ENCODE assay signal across 18 cellular contexts in genomic region chr2:200477667-200478121, GRCh38. TPM values are rescaled to one million over a fixed set of nuclear protein-coding genes. Genes with fewer than 3 reads are reported as not detected.
DNase-seq lines count a peak whose midpoint lies in the region; ATAC-seq, FAIRE-seq and TF ChIP-seq lines count a peak whose summit lies in the region.
"Had no signal": no experiment of that assay in that cellular context is flagged by ENCODE, and none has a peak within 500 bp of the region (broad histone marks: within the 10 kb centered on the region; RNA-seq: fewer than 3 reads in every experiment).

No MANE protein-coding gene starts in this region.

- WGBS in K562 (ENCODE audit: insufficient coverage, low coverage, missing lambda C conversion rate): 68% methylated on average over 14 of the region's 21 CpGs

- H3K9me3 Mint-ChIP-seq in T-helper 2 cell treated with Interferon-gamma antibody and Interleukin-4, amounts not matched to agents 5 μg/mL and 100 μg/mL, for 36 hours: no peaks in the 10 kb centered on the region
- H3K9me3 Mint-ChIP-seq: activated naive CD8-positive, alpha-beta T cell treated with anti-CD3 and anti-CD28 coated beads, Interleukin-2, amount 50 U/mL, for 24 hours; natural killer cell; T-cell had no signal

- CTCF ChIA-PET in K562 (lab: Yijun Ruan, JAX; ENCODE audit: low intra/inter-chr PET ratio): no interaction called here

- BruUV-seq in K562 (replicated peaks; lab: Mats Ljungman, UMichigan): TSS peak; percentile 38

- POLR2A ChIA-PET in K562 (lab: Yijun Ruan, JAX): no interaction called here

- H3K79me2 ChIP-seq in ACC112 (ENCODE audit: control insufficient read depth, insufficient read depth, low read length, unreplicated experiment) (no peaks in the 10 kb centered on the region), K562 (ENCODE audit: control insufficient read depth, insufficient read depth, low read length) (no peaks in the 10 kb centered on the region)

- TF ChIP-seq RAD21 in K562 (CRISPR knock-in tag; conservative IDR thresholded peaks at IDR 0.05 in 1 of 2, IDR thresholded peaks at IDR 0.05 in 1 of 2): no peak

- H3K4me1 ChIP-seq in ACC112 (ENCODE audit: control insufficient read depth, insufficient read depth, low read length, unreplicated experiment) (peaks cover 51% of the 10 kb centered on the region), K562 (replicated peaks in 1 of 2; ENCODE audit: control insufficient read depth in 2 of 2, insufficient read depth in 2 of 2, low read length in 2 of 2) (peaks cover 4 to 6% of the 10 kb centered on the region in 2 experiments; a peak in 3 of 5 replicates), left ventricle myocardium inferior (peaks cover 16% of the 10 kb centered on the region)

- H3K36me3 Mint-ChIP-seq in T-helper 2 cell treated with Interferon-gamma antibody and Interleukin-4, amounts not matched to agents 5 μg/mL and 100 μg/mL, for 36 hours (ENCODE audit: low read depth): peaks cover 23% of the 10 kb centered on the region
- H3K36me3 Mint-ChIP-seq: natural killer cell had no signal

- DNase-seq in K562 (ENCODE audit: extremely low read depth in 1 of 4, low spot score in 3 of 4) (no peak), left ventricle myocardium inferior (peak; percentile 67), posterior cingulate gyrus (peak in 7 of 10 donors; percentile 33 to 89 (median 58)), NCI-H146 treated with DMSO at 0.1 percent for 48 hours (lab: John Stamatoyannopoulos, UW; ENCODE audit: unreplicated experiment) (no peak), NCI-H510A treated with DMSO at 0.1 percent for 48 hours (lab: John Stamatoyannopoulos, UW) (no peak)
- DNase-seq in T-helper 2 cell treated with Interferon-gamma antibody and Interleukin-4, amounts not matched to agents 5 μg/mL and 100 μg/mL, for 36 hours (ENCODE audit: low spot score): no peak
- DNase-seq: ACHN; activated naive CD8-positive, alpha-beta T cell treated with anti-CD3 and anti-CD28 coated beads, Interleukin-2, amount 50 U/mL, for 24 hours; activated T-cell treated with anti-CD3 and anti-CD28 coated beads, Interleukin-2, amount 50 U/mL, for 1 hour; foreskin fibroblast; KBM-7; natural killer cell; NCI-H1436; NCI-H510A; T-cell had no signal

- H3K4me3 ChIP-seq in ACC112 (ENCODE audit: low read depth, low read length) (peak overlapping the region; percentile 13; the same call in 1 of the 2 replicates), K562 (no peak overlapping the region), left ventricle myocardium inferior (peak overlapping the region; percentile 54)

- H3K9me1 ChIP-seq in K562 (ENCODE audit: control insufficient read depth, insufficient read depth, low read length): no peaks in the 10 kb centered on the region

- no peak for TF ChIP-seq EP300 in K562 (IDR thresholded peaks at IDR 0.05; ENCODE audit: low read length)

- no peak for TF ChIP-seq POLR2A in K562 (conservative IDR thresholded peaks at IDR 0.05)

- FAIRE-seq in K562 (lab: Jason Lieb, UNC): no peak
- FAIRE-seq: keratinocyte had no signal

- intact Hi-C loops in K562 (cut with micrococcal nuclease) (no loop called here), left ventricle myocardium inferior (cut with micrococcal nuclease) (no loop called here), posterior cingulate gyrus (cut with DNase I) (no loop called here)

- H3K4me1 Mint-ChIP-seq in T-helper 2 cell treated with Interferon-gamma antibody and Interleukin-4, amounts not matched to agents 5 μg/mL and 100 μg/mL, for 36 hours (ENCODE audit: low read depth): peaks cover 8% of the 10 kb centered on the region
- H3K4me1 Mint-ChIP-seq: activated naive CD8-positive, alpha-beta T cell treated with anti-CD3 and anti-CD28 coated beads, Interleukin-2, amount 50 U/mL, for 24 hours; natural killer cell had no signal

- H3K4me2 ChIP-seq in K562 (ENCODE audit: insufficient read depth, low read length): no peak overlapping the region

- H3K27me3 Mint-ChIP-seq in T-helper 2 cell treated with Interferon-gamma antibody and Interleukin-4, amounts not matched to agents 5 μg/mL and 100 μg/mL, for 36 hours (ENCODE audit: low read depth): no peaks in the 10 kb centered on the region
- H3K27me3 Mint-ChIP-seq: activated naive CD8-positive, alpha-beta T cell treated with anti-CD3 and anti-CD28 coated beads, Interleukin-2, amount 50 U/mL, for 24 hours; T-cell had no signal

- no peak overlapping the region for H3K27ac Mint-ChIP-seq in T-helper 2 cell treated with Interferon-gamma antibody and Interleukin-4, amounts not matched to agents 5 μg/mL and 100 μg/mL, for 36 hours
- H3K27ac Mint-ChIP-seq: activated naive CD8-positive, alpha-beta T cell treated with anti-CD3 and anti-CD28 coated beads, Interleukin-2, amount 50 U/mL, for 24 hours; natural killer cell; T-cell had no signal

- H3K27ac ChIP-seq in ACC112 (ENCODE audit: low read depth, low read length): peak overlapping the region; percentile 43
- H3K27ac ChIP-seq in K562 (ENCODE audit: extremely low read depth, low read depth, low read length): no peak overlapping the region
- peak overlapping the region; percentile 78 for H3K27ac ChIP-seq in left ventricle myocardium inferior (replicated peaks)

- no peaks in the 10 kb centered on the region for H4K20me1 ChIP-seq in K562 (replicated peaks; ENCODE audit: control insufficient read depth, insufficient read depth, low read length)

- H3K36me3 ChIP-seq in ACC112 (ENCODE audit: insufficient read depth, low read length) (peaks cover 16% of the 10 kb centered on the region; the same call in 1 of the 2 replicates), K562 (ENCODE audit: control insufficient read depth, insufficient read depth, low read length) (no peaks in the 10 kb centered on the region; the same call in 2 of the 3 replicates), left ventricle myocardium inferior (peaks cover 61% of the 10 kb centered on the region)

- no peak for ATAC-seq in K562
- no peak for ATAC-seq in HG02870 (IDR thresholded peaks at IDR 0.05; ENCODE audit: unreplicated experiment)
- ATAC-seq: activated naive CD8-positive, alpha-beta T cell treated with anti-CD3 and anti-CD28 coated beads, Interleukin-2, amount 50 U/mL, for 24 hours; natural killer cell; T-cell had no signal

- in situ Hi-C loops in K562 (cut with MboI): no loop called here

- no peak overlapping the region for H3K4me3 Mint-ChIP-seq in T-helper 2 cell treated with Interferon-gamma antibody and Interleukin-4, amounts not matched to agents 5 μg/mL and 100 μg/mL, for 36 hours
- H3K4me3 Mint-ChIP-seq: activated naive CD8-positive, alpha-beta T cell treated with anti-CD3 and anti-CD28 coated beads, Interleukin-2, amount 50 U/mL, for 24 hours; natural killer cell; T-cell had no signal

- H3K9me3 ChIP-seq in K562 (replicated peaks; ENCODE audit: control insufficient read depth, insufficient read depth, low read depth, low read length) (no peaks in the 10 kb centered on the region), left ventricle myocardium inferior (replicated peaks) (no peaks in the 10 kb centered on the region)

- TF ChIP-seq CTCF in K562 (IDR thresholded peaks at IDR 0.05 in 2 of 3, conservative IDR thresholded peaks at IDR 0.05 in 1 of 3; ENCODE audit: insufficient read depth in 2 of 3, low read depth in 1 of 3, low read length in 3 of 3) (no peak), left ventricle myocardium inferior (IDR thresholded peaks at IDR 0.05; ENCODE audit: borderline replicate concordance) (no peak)

- no peak overlapping the region for H3K9ac ChIP-seq in K562 (ENCODE audit: insufficient read depth in 1 of 2, low read depth in 2 of 2, low read length in 2 of 2)

- H2AFZ ChIP-seq in ACC112 (ENCODE audit: low read length, unreplicated experiment): peak overlapping the region; percentile 36
- H2AFZ ChIP-seq in K562 (ENCODE audit: low read depth, low read length): no peak overlapping the region

- no peaks in the 10 kb centered on the region for H3K27me3 ChIP-seq in ACC112 (ENCODE audit: insufficient read depth, low read length)
- H3K27me3 ChIP-seq in K562 (ENCODE audit: control insufficient read depth in 2 of 2, insufficient read depth in 2 of 2, low read length in 2 of 2): no peaks in the 10 kb centered on the region
- no peaks in the 10 kb centered on the region for H3K27me3 ChIP-seq in left ventricle myocardium inferior (ENCODE audit: low read depth)

RNA-seq across cellular contexts. Expression of gene KCTD18, which starts 32.2 kb away (rescaled TPM):
- 2.0 and 4.0 TPM in 2 replicates for total RNA-seq in K562 (2011; cell fraction: chromatin; rRNA removed; ENCODE audit: low replicate concordance)
- total RNA-seq in K562 (2011; cell fraction: nucleolus; rRNA removed): 1.3 and 1.6 TPM in 2 replicates
- 2.7 and 3.4 TPM in 2 replicates for total RNA-seq in K562 (2011; cell fraction: nucleoplasm; rRNA removed)
- total RNA-seq in K562 (2014; rRNA removed) (4.2 and 4.3 TPM in 2 replicates), K562 (2014; rRNA removed; fragmentation: Illumina TruSeq; extraction: Trizol) (4.4 and 4.9 TPM in 2 replicates), K562 (2015; rRNA removed; fragmentation: Illumina TruSeq; extraction: Trizol) (4.6 and 5.4 TPM in 2 replicates), K562 (2021) (3.0 and 3.8 TPM in 2 replicates), left ventricle myocardium inferior (9.4 TPM)
- polyA plus RNA-seq in K562 (2011; rRNA removed) (2.6 and 3.2 TPM in 2 replicates), K562 (2014; fragmentation: Illumina TruSeq; extraction: Trizol) (3.6 and 3.8 TPM in 2 replicates), K562 (2014; fragmentation: Nextera tagmentation; extraction: Ambion mirVana) (under 1 TPM; 0.39 to 0.43 TPM), K562 (2014; rRNA removed) (3.3 and 3.8 TPM in 2 replicates)
- 1.6 and 1.8 TPM in 2 replicates for polyA plus RNA-seq in K562 (2011; cell fraction: cytosol; rRNA removed)
- 3.1 and 3.4 TPM in 2 replicates for polyA plus RNA-seq in K562 (2011; cell fraction: nucleus; rRNA removed)
- polyA plus RNA-seq in K562 (2012): 3.2 and 5.6 TPM in 2 replicates
- polyA minus RNA-seq in K562 (2011; rRNA and poly(A)+ RNA removed): 1.8 and 3.5 TPM in 2 replicates
- polyA minus RNA-seq in K562 (2011; cell fraction: cytosol; rRNA and poly(A)+ RNA removed): 1.3 and 4.6 TPM in 2 replicates
- polyA minus RNA-seq in K562 (2011; cell fraction: nucleus; rRNA and poly(A)+ RNA removed): 1.6 and 2.6 TPM in 2 replicates

RNA-seq across cellular contexts. Expression of gene SGO2, which starts 48.3 kb away (rescaled TPM):
- total RNA-seq in K562 (2011; cell fraction: chromatin; rRNA removed; ENCODE audit: low replicate concordance): 18.0 and 69.2 TPM in 2 replicates
- 7.3 and 13.6 TPM in 2 replicates for total RNA-seq in K562 (2011; cell fraction: nucleolus; rRNA removed)
- total RNA-seq in K562 (2011; cell fraction: nucleoplasm; rRNA removed): 30.3 and 46.7 TPM in 2 replicates
- total RNA-seq in K562 (2014; rRNA removed): 13.7 and 14.5 TPM in 2 replicates
- total RNA-seq in K562 (2014; rRNA removed; fragmentation: Illumina TruSeq; extraction: Trizol): 16.6 and 20.0 TPM in 2 replicates
- 15.6 and 16.3 TPM in 2 replicates for total RNA-seq in K562 (2015; rRNA removed; fragmentation: Illumina TruSeq; extraction: Trizol)
- 17.1 and 17.3 TPM in 2 replicates for total RNA-seq in K562 (2021)
- 17.6 and 24.9 TPM in 2 replicates for polyA plus RNA-seq in K562 (2011; rRNA removed)
- 1.2 and 3.1 TPM in 2 replicates for polyA plus RNA-seq in K562 (2011; cell fraction: cytosol; rRNA removed)
- polyA plus RNA-seq in K562 (2011; cell fraction: nucleus; rRNA removed): 7.8 and 10.8 TPM in 2 replicates
- polyA plus RNA-seq in K562 (2012): 12.6 and 13.1 TPM in 2 replicates
- polyA plus RNA-seq in K562 (2014; fragmentation: Illumina TruSeq; extraction: Trizol): 20.0 and 25.9 TPM in 2 replicates
- polyA plus RNA-seq in K562 (2014; fragmentation: Nextera tagmentation; extraction: Ambion mirVana): 10 to 100 TPM; 15.0 to 18.4 TPM
- 14.6 and 16.3 TPM in 2 replicates for polyA plus RNA-seq in K562 (2014; rRNA removed)
- polyA minus RNA-seq in K562 (2011; rRNA and poly(A)+ RNA removed): 33.6 and 40.4 TPM in 2 replicates
- polyA minus RNA-seq in K562 (2011; cell fraction: cytosol; rRNA and poly(A)+ RNA removed): 7.1 and 10.0 TPM in 2 replicates
- polyA minus RNA-seq in K562 (2011; cell fraction: nucleus; rRNA and poly(A)+ RNA removed): 29.9 and 41.8 TPM in 2 replicates
- 1.6 TPM for total RNA-seq in left ventricle myocardium inferior

Comparison
In these comparisons a context has a peak if more than half of its experiments do, and no peak if none do; other contexts are left out.
1. DNase-seq: peak in left ventricle myocardium inferior (single experiment) and posterior cingulate gyrus (7 of 10); none in K562 (0 of 4), NCI-H146 treated with DMSO at 0.1 percent for 48 hours (single experiment), T-helper 2 cell treated with Interferon-gamma antibody and Interleukin-4, amounts not matched to agents 5 μg/mL and 100 μg/mL, for 36 hours (single experiment) and NCI-H510A treated with DMSO at 0.1 percent for 48 hours (single experiment).